In the genomic region with DNA sequence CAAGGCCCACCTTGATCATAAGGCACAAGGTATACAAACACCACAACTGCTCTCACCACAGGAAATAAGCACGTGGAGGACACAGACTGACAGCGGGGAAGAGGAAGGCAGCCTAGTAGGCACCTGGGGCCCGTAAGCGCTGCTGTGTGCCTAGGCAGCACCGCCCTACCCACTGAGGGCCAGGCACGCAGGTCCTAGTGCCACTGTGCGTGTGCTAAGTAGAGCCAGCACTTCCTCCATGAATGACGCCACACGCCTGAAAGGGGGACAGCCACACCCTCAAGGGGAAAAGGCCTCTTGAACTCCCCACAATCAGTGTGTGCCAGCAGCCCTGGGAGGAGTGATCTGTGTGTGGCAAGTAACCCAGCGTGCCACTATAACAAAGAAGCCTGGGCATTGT, we compare ENCODE assay signal across 21 cellular contexts.
"Had no signal": no experiment of that assay in that cellular context is flagged by ENCODE, and none has a peak within 500 bp of the region (broad histone marks: within the 10 kb centered on the region; RNA-seq: fewer than 3 reads in every experiment).

No MANE protein-coding gene starts in this region.

- H3K4me3 Mint-ChIP-seq: activated CD4-positive, alpha-beta T cell treated with anti-CD3 and anti-CD28 coated beads, Interleukin-2, amount 10 ng/mL, durations not matched to agents 7 days and 5 days; activated T-helper 1 cell treated with anti-CD3 and anti-CD28 coated beads, Interleukin-12 subunit alpha, Interleukin-12 subunit beta, Interleukin-2, Interleukin-4 antibody, amounts not matched to agents 30 ng/mL and 10 ng/mL and 1 ng/mL, durations not matched to agents 14 hours and 24 hours and 36 hours; central memory CD8-positive, alpha-beta T cell; neural progenitor cell; T-helper 17 cell had no signal

- H3K4me1 ChIP-seq: pancreas had no signal

- H3K9me3 Mint-ChIP-seq: activated CD4-positive, alpha-beta T cell treated with anti-CD3 and anti-CD28 coated beads, Interleukin-2, amount 10 ng/mL, durations not matched to agents 7 days and 5 days; activated T-helper 1 cell treated with anti-CD3 and anti-CD28 coated beads, Interleukin-12 subunit alpha, Interleukin-12 subunit beta, Interleukin-2, Interleukin-4 antibody, amounts not matched to agents 30 ng/mL and 10 ng/mL and 1 ng/mL, durations not matched to agents 14 hours and 24 hours and 36 hours; central memory CD8-positive, alpha-beta T cell; neural progenitor cell had no signal

- H3K9ac ChIP-seq: neural progenitor cell had no signal

- H3K27ac ChIP-seq: brain microvascular endothelial cell, neural progenitor cell, pancreas, stomach, thoracic aorta, uterus had no signal

- H3K27me3 Mint-ChIP-seq: activated CD4-positive, alpha-beta T cell treated with anti-CD3 and anti-CD28 coated beads, Interleukin-2, amount 10 ng/mL, durations not matched to agents 7 days and 5 days; central memory CD8-positive, alpha-beta T cell; T-helper 17 cell had no signal

- H3K36me3 ChIP-seq: brain microvascular endothelial cell, neural progenitor cell, uterus had no signal

- H3K27ac Mint-ChIP-seq: activated CD4-positive, alpha-beta T cell treated with anti-CD3 and anti-CD28 coated beads, Interleukin-2, amount 10 ng/mL, durations not matched to agents 7 days and 5 days; activated T-helper 1 cell treated with anti-CD3 and anti-CD28 coated beads, Interleukin-12 subunit alpha, Interleukin-12 subunit beta, Interleukin-2, Interleukin-4 antibody, amounts not matched to agents 30 ng/mL and 10 ng/mL and 1 ng/mL, durations not matched to agents 14 hours and 24 hours and 36 hours; neural progenitor cell; T-helper 17 cell had no signal

- H3K4me1 Mint-ChIP-seq: central memory CD8-positive, alpha-beta T cell; T-helper 17 cell had no signal

- ATAC-seq: pancreas, T-helper 17 cell had no signal

- H3K27me3 ChIP-seq: brain microvascular endothelial cell, neural progenitor cell, pancreas, stomach, uterus had no signal

- DNase-seq: activated CD4-positive, alpha-beta T cell treated with anti-CD3 and anti-CD28 coated beads, Interleukin-2, amount 10 ng/mL, durations not matched to agents 7 days and 5 days; activated naive CD4-positive, alpha-beta T cell treated with Interleukin-2 at 50 U/mL for 16 hours; anterior cingulate cortex; brain microvascular endothelial cell; cortex of kidney; effector CD4-positive, alpha-beta T cell; foreskin fibroblast; glutamatergic neuron; hypothalamus; kidney glomerular epithelial cell; midbrain; stimulated activated CD4-positive, alpha-beta T cell treated with anti-CD3 and anti-CD28 coated beads, Interleukin-1b, Interleukin-23, amount 100 ng/mL, for 48 hours; stomach; T-helper 17 cell; uterus had no signal

- H3K4me3 ChIP-seq: lung, neural progenitor cell, pancreas, stomach, thoracic aorta, uterus had no signal

- FAIRE-seq: pancreas had no signal

- H3K4me2 ChIP-seq: neural progenitor cell had no signal

- H2AFZ ChIP-seq: neural progenitor cell had no signal

- H3K9me3 ChIP-seq: pancreas, stomach, thoracic aorta, uterus had no signal
